9 cellular contexts compared by ENCODE assay signal in the genomic region with DNA sequence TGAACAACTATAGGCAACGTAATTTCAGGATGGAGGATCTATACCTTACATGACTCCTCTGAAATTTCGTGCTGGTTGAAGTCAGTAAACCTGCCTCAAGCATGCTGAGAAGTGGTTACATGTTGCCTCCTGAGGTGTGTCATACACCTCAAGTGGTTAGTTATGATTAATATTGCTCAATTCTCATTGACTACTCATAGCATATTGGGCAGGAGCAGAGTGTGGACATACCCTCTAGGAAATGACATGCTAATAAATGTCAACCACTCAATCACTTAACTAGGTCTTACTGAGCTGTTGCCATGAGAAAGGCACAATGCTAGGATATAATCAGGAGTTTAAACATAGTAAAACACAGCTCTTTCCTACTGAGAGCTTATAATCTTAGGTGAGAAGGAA. TPM values are rescaled to one million over a fixed set of nuclear protein-coding genes. Genes with fewer than 3 reads are reported as not detected.
DNase-seq lines count a peak whose midpoint lies in the region; ATAC-seq, FAIRE-seq and TF ChIP-seq lines count a peak whose summit lies in the region.
"Had no signal": no experiment of that assay in that cellular context is flagged by ENCODE, and none has a peak within 500 bp of the region (broad histone marks: within the 10 kb centered on the region; RNA-seq: fewer than 3 reads in every experiment).

No MANE protein-coding gene starts in this region.

- no peaks in the 10 kb centered on the region for H3K9me3 ChIP-seq in kidney (ENCODE audit: control insufficient read depth in 1 of 2, low read length in 2 of 2)
- H3K9me3 ChIP-seq in upper lobe of right lung: no peaks in the 10 kb centered on the region

- H3K27ac Mint-ChIP-seq in activated CD4-positive, alpha-beta memory T cell treated with anti-CD3 and anti-CD28 coated beads, Interleukin-2, amount 10 ng/mL, durations not matched to agents 7 days and 5 days: peak overlapping the region; percentile 88

- no peaks in the 10 kb centered on the region for H3K27me3 ChIP-seq in upper lobe of right lung

- H3K36me3 ChIP-seq in kidney (ENCODE audit: control insufficient read depth in 1 of 2, insufficient read depth in 2 of 2, low read length in 2 of 2): no peaks in the 10 kb centered on the region
- H3K36me3 ChIP-seq in upper lobe of right lung: no peaks in the 10 kb centered on the region

- no peaks in the 10 kb centered on the region for H3K9me3 Mint-ChIP-seq in activated CD4-positive, alpha-beta memory T cell treated with anti-CD3 and anti-CD28 coated beads, Interleukin-2, amount 10 ng/mL, durations not matched to agents 7 days and 5 days

- FAIRE-seq in kidney (lab: Jason Lieb, UNC): no peak
- FAIRE-seq: endometrium had no signal

- H3K4me3 Mint-ChIP-seq in activated CD4-positive, alpha-beta memory T cell treated with anti-CD3 and anti-CD28 coated beads, Interleukin-2, amount 10 ng/mL, durations not matched to agents 7 days and 5 days: peak overlapping the region; percentile 56

- intact Hi-C loops in kidney (cut with DNase I) (no loop called here), upper lobe of right lung (cut with DNase I) (no loop called here)

- no peaks in the 10 kb centered on the region for H3K36me3 Mint-ChIP-seq in activated CD4-positive, alpha-beta memory T cell treated with anti-CD3 and anti-CD28 coated beads, Interleukin-2, amount 10 ng/mL, durations not matched to agents 7 days and 5 days (ENCODE audit: low read depth)

- H3K27ac ChIP-seq in kidney (ENCODE audit: low read depth in 2 of 2, low read length in 2 of 2): peak overlapping the region; percentile 23 to 30
- peak overlapping the region; percentile 79 for H3K27ac ChIP-seq in upper lobe of right lung

- no peak overlapping the region for H3K9ac ChIP-seq in kidney (ENCODE audit: low read length in 2 of 2)

- H3K4me1 Mint-ChIP-seq in activated CD4-positive, alpha-beta memory T cell treated with anti-CD3 and anti-CD28 coated beads, Interleukin-2, amount 10 ng/mL, durations not matched to agents 7 days and 5 days: peaks cover 38% of the 10 kb centered on the region

- peaks cover 11 to 18% of the 10 kb centered on the region in 2 donors for H3K4me1 ChIP-seq in kidney (ENCODE audit: control insufficient read depth in 1 of 2, insufficient read depth in 1 of 2, low read depth in 1 of 2, low read length in 2 of 2)
- peaks cover 30% of the 10 kb centered on the region for H3K4me1 ChIP-seq in upper lobe of right lung

- POLR2A ChIA-PET in activated CD4-positive, alpha-beta memory T cell treated with anti-CD3 and anti-CD28 coated beads, Interleukin-2, amount 10 ng/mL, durations not matched to agents 7 days and 5 days (lab: Charles Lee): interaction anchor here (0.6 to 3.4 kb wide), 13 partner anchors 8 to 252 kb away, joined by 3 to 18 read pairs (median 3); partner anchors contain the start of genes S100A11 and THEM4

- no peak for TF ChIP-seq CTCF in kidney (IDR thresholded peaks at IDR 0.05; ENCODE audit: borderline replicate concordance, extremely low read depth, insufficient read depth)
- TF ChIP-seq CTCF in upper lobe of right lung (IDR thresholded peaks at IDR 0.05): no peak

- H3K4me3 ChIP-seq in kidney (ENCODE audit: low read length in 2 of 2): no peak overlapping the region
- H3K4me3 ChIP-seq in upper lobe of right lung: no peak overlapping the region

- ATAC-seq in upper lobe of right lung: peak; percentile 52
- no peak for ATAC-seq in GM21367 (IDR thresholded peaks at IDR 0.05; ENCODE audit: unreplicated experiment)
- ATAC-seq in GM19463 (IDR thresholded peaks at IDR 0.05; ENCODE audit: unreplicated experiment): no peak
- no peak for ATAC-seq in HG02884 (IDR thresholded peaks at IDR 0.05; ENCODE audit: unreplicated experiment)

- CTCF ChIA-PET in activated CD4-positive, alpha-beta memory T cell treated with anti-CD3 and anti-CD28 coated beads, Interleukin-2, amount 10 ng/mL, durations not matched to agents 7 days and 5 days (lab: Charles Lee): interaction anchor here (0.6 to 3.2 kb wide), 10 partner anchors 10 to 328 kb away, joined by 3 to 15 read pairs (median 4); partner anchors contain the start of gene S100A10

- H3K27me3 Mint-ChIP-seq in activated CD4-positive, alpha-beta memory T cell treated with anti-CD3 and anti-CD28 coated beads, Interleukin-2, amount 10 ng/mL, durations not matched to agents 7 days and 5 days: no peaks in the 10 kb centered on the region

- peak; percentile 38 for DNase-seq in stimulated activated CD4-positive, alpha-beta T cell treated with anti-CD3 and anti-CD28 coated beads, Interleukin-1b, Interleukin-23, amount 100 ng/mL, for 48 hours
- DNase-seq in stimulated activated CD4-positive, alpha-beta T cell treated with anti-CD3 and anti-CD28 coated beads, Interleukin-12 subunit alpha, Interleukin-12 subunit beta, amount 100 ng/mL, for 4 hours: no peak
- peak; percentile 28 for DNase-seq in activated CD4-positive, alpha-beta memory T cell treated with anti-CD3 and anti-CD28 coated beads, Interleukin-2, amount 10 ng/mL, durations not matched to agents 7 days and 5 days
- DNase-seq in kidney: no peak
- DNase-seq in upper lobe of right lung: no peak

RNA-seq across cellular contexts. Expression of gene THEM4, which starts 37.1 kb away (rescaled TPM):
- total RNA-seq in activated CD4-positive, alpha-beta memory T cell treated with anti-CD3 and anti-CD28 coated beads, Interleukin-2, amount 10 ng/mL, durations not matched to agents 7 days and 5 days: 10 to 100 TPM; 26.3 to 28.6 TPM
- 17.5 TPM for total RNA-seq in kidney
- 27.9 TPM for polyA plus RNA-seq in kidney (ENCODE audit: insufficient read depth, low read depth, low replicate concordance)
- total RNA-seq in upper lobe of right lung: 14.0 TPM

RNA-seq across cellular contexts. Expression of gene S100A10, which starts 47.3 kb away (rescaled TPM):
- total RNA-seq in activated CD4-positive, alpha-beta memory T cell treated with anti-CD3 and anti-CD28 coated beads, Interleukin-2, amount 10 ng/mL, durations not matched to agents 7 days and 5 days: 100 to 1,000 TPM; 631 to 641 TPM
- total RNA-seq in kidney (467 TPM), upper lobe of right lung (643 TPM)
- 500 TPM for polyA plus RNA-seq in kidney (ENCODE audit: insufficient read depth, low read depth, low replicate concordance)

Comparison
In these comparisons a context has a peak if more than half of its experiments do, and no peak if none do; other contexts are left out.
1. DNase-seq: peak in stimulated activated CD4-positive, alpha-beta T cell treated with anti-CD3 and anti-CD28 coated beads, Interleukin-1b, Interleukin-23, amount 100 ng/mL, for 48 hours (single experiment) and activated CD4-positive, alpha-beta memory T cell treated with anti-CD3 and anti-CD28 coated beads, Interleukin-2, amount 10 ng/mL, durations not matched to agents 7 days and 5 days (single experiment); none in stimulated activated CD4-positive, alpha-beta T cell treated with anti-CD3 and anti-CD28 coated beads, Interleukin-12 subunit alpha, Interleukin-12 subunit beta, amount 100 ng/mL, for 4 hours (single experiment), kidney (single experiment) and upper lobe of right lung (single experiment).